ENCODE assay signal across 1 cellular context in the genomic region with DNA sequence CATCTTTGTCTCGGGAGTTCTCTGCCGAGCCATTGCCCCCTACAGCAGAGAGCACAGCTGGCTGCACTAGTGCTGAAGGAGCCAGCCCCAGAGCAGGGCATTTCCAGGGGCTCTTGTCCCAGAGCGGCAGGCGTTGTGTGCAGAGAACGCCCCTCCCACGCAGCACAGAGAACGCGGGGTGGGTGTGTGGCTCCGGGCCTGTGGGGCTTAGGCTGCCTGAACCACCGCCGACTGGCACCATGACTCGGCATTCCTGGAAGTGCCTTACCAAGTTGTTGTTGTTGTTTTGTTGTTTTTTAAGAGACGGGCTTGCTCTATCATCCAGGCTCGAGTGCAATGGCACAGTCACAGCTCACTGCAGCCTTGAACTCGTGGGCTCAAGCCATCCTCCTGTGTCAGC.
TF ChIP-seq lines count a peak whose summit lies in the region.

No MANE protein-coding gene starts in this region.

TF ChIP-seq in SK-N-SH treated with all-trans-retinoic acid at 6 μM for 48 hours, 23 proteins besides CTCF, POLR2A, EP300 and RAD21 (continued from another document):
- TF ChIP-seq BACH2 (CRISPR knock-in tag; IDR thresholded peaks at IDR 0.05; ENCODE audit: borderline replicate concordance) (no peak), ZNF565 (CRISPR knock-in tag; conservative IDR thresholded peaks at IDR 0.05; ENCODE audit: low read depth) (no peak), ZNF70 (CRISPR knock-in tag; IDR thresholded peaks at IDR 0.05) (no peak), POU6F1 (CRISPR knock-in tag; IDR thresholded peaks at IDR 0.05; ENCODE audit: borderline replicate concordance, low read depth) (no peak)
